Comparison of ENCODE assay signal across 26 cellular contexts in the genomic region with DNA sequence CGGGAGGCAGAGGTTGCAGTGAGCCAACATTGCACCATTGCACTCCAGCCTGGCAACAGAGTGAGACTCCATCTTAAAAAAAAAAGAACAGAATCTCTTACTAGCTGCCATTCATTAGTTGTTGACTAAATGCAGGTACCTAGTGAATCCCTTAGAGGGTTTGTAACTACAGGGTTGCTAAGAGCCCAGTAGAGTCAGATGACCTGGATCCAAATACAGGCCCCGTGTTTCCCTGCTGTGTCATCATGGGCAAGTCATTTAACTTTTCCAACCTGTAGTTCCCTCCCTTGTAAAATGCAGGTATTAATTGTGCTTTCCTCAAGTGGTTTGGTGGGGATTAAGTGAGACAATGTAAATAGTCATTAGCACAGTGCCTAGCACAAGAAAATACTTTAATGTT. TPM values are rescaled to one million over a fixed set of nuclear protein-coding genes. Genes with fewer than 3 reads are reported as not detected.
DNase-seq lines count a peak whose midpoint lies in the region; TF ChIP-seq lines count a peak whose summit lies in the region.
"Had no signal": no experiment of that assay in that cellular context is flagged by ENCODE, and none has a peak within 500 bp of the region (broad histone marks: within the 10 kb centered on the region; RNA-seq: fewer than 3 reads in every experiment).

No MANE protein-coding gene starts in this region.

- peaks cover 11% of the 10 kb centered on the region for H3K4me1 Mint-ChIP-seq in glutamatergic neuron (ENCODE audit: low read depth, unreplicated experiment)
- H3K4me1 Mint-ChIP-seq: activated B cell treated with CpG ODN at 0.5 μM for 24 hours, naive B cell had no signal

- H3K4me3 Mint-ChIP-seq in glutamatergic neuron (ENCODE audit: unreplicated experiment) = no peak overlapping the region
- H3K4me3 Mint-ChIP-seq: activated B cell treated with CpG ODN at 0.5 μM for 24 hours, CD14-positive monocyte, naive B cell had no signal

- DNase-seq in NCI-H345 (lab: John Stamatoyannopoulos, UW) = peak; percentile 41
- no peak for DNase-seq in NCI-H345 treated with DMSO at 0.1 percent for 48 hours (lab: John Stamatoyannopoulos, UW; ENCODE audit: unreplicated experiment)
- DNase-seq in NCI-H69 (lab: John Stamatoyannopoulos, UW) = peak; percentile 93
- peak; percentile 53 for DNase-seq in cardiac septum (ENCODE audit: low spot score)
- DNase-seq in iPS-NIHi7 (ENCODE audit: extremely low spot score) = peak; percentile 44
- no peak for DNase-seq in mucosa of gallbladder (ENCODE audit: low spot score)
- DNase-seq in glutamatergic neuron = no peak
- DNase-seq in NCI-H187 treated with DMSO at 0.1 percent for 48 hours (lab: John Stamatoyannopoulos, UW) = no peak
- DNase-seq: 8988T; activated B cell treated with CpG ODN at 0.5 μM for 24 hours; activated CD4-positive, alpha-beta T cell treated with anti-CD3 and anti-CD28 coated beads, Interleukin-2, amount 50 U/mL, for 1 hour; activated T-cell treated with anti-CD3 and anti-CD28 coated beads, Interleukin-2, amount 50 U/mL, for 48 hours; Calu3; dorsolateral prefrontal cortex; left colon; naive B cell; NCI-H2029 treated with DMSO at 0.1 percent for 48 hours; Peyer's patch; SJCRH30; stimulated activated naive CD8-positive, alpha-beta T cell treated with anti-CD3 and anti-CD28 coated beads, Interleukin-15, Interleukin-2, amounts not matched to agents 100 U/mL and 50 U/mL, for 24 hours had no signal

- intact Hi-C loops in cardiac septum (cut with DNase I) = no loop called here

- H3K36me3 Mint-ChIP-seq in glutamatergic neuron (ENCODE audit: unreplicated experiment) = no peaks in the 10 kb centered on the region
- H3K36me3 Mint-ChIP-seq: CD14-positive monocyte, naive B cell had no signal

- peaks cover 2% of the 10 kb centered on the region for H3K27me3 Mint-ChIP-seq in glutamatergic neuron (ENCODE audit: unreplicated experiment)

- no peak for TF ChIP-seq CTCF in glutamatergic neuron (IDR thresholded peaks at IDR 0.05; ENCODE audit: partially characterized antibody, unreplicated experiment)

- H3K9me3 Mint-ChIP-seq in glutamatergic neuron (ENCODE audit: unreplicated experiment) = no peaks in the 10 kb centered on the region
- H3K9me3 Mint-ChIP-seq: activated B cell treated with CpG ODN at 0.5 μM for 24 hours, CD14-positive monocyte, naive B cell had no signal

- no peak overlapping the region for H3K27ac Mint-ChIP-seq in glutamatergic neuron (ENCODE audit: unreplicated experiment)
- H3K27ac Mint-ChIP-seq: activated B cell treated with CpG ODN at 0.5 μM for 24 hours, CD14-positive monocyte, naive B cell had no signal

RNA-seq across cellular contexts. Expression of gene PLAC8L1, which starts 32.8 kb away (rescaled TPM):
- total RNA-seq in cardiac septum (not detected), mucosa of gallbladder (not detected), glutamatergic neuron (ENCODE audit: unreplicated experiment) (2.2 TPM)
- total RNA-seq: cerebellum, glomerular endothelial cell, LHCN-M2, NCI-H460, prostate gland, SJCRH30 had no signal

Comparison
In these comparisons a context has a peak if more than half of its experiments do, and no peak if none do; other contexts are left out.
1. DNase-seq: peak in NCI-H345 (single experiment), NCI-H69 (single experiment), cardiac septum (single experiment) and iPS-NIHi7 (single experiment); none in NCI-H345 treated with DMSO at 0.1 percent for 48 hours (single experiment), mucosa of gallbladder (single experiment), glutamatergic neuron (single experiment) and NCI-H187 treated with DMSO at 0.1 percent for 48 hours (single experiment).